In genomic region chr15:53323197-53323596, GRCh38 we compare ENCODE assay signal across 1 cellular context.
TF ChIP-seq lines count a peak whose summit lies in the region.

No MANE protein-coding gene starts in this region.

TF ChIP-seq in WTC11, 78 proteins besides CTCF, POLR2A, EP300 and RAD21 (continued from another document):
- TF ChIP-seq ATF6 (CRISPR knock-in tag; IDR thresholded peaks at IDR 0.05) (no peak), STAT6 (CRISPR knock-in tag; conservative IDR thresholded peaks at IDR 0.05; ENCODE audit: low read depth) (no peak), NR3C1 (CRISPR knock-in tag; conservative IDR thresholded peaks at IDR 0.05; ENCODE audit: low read depth) (no peak), JUN (CRISPR knock-in tag; IDR thresholded peaks at IDR 0.05) (no peak), ARID4B (CRISPR knock-in tag; IDR thresholded peaks at IDR 0.05; ENCODE audit: borderline replicate concordance) (no peak), ZNF219 (CRISPR knock-in tag; IDR thresholded peaks at IDR 0.05; ENCODE audit: borderline replicate concordance) (no peak), NFYB (CRISPR knock-in tag; conservative IDR thresholded peaks at IDR 0.05; ENCODE audit: low read depth) (no peak), E2F1 (CRISPR knock-in tag; IDR thresholded peaks at IDR 0.05) (no peak), ZNF512 (CRISPR knock-in tag; IDR thresholded peaks at IDR 0.05; ENCODE audit: borderline replicate concordance) (no peak)
